In the genomic region with DNA sequence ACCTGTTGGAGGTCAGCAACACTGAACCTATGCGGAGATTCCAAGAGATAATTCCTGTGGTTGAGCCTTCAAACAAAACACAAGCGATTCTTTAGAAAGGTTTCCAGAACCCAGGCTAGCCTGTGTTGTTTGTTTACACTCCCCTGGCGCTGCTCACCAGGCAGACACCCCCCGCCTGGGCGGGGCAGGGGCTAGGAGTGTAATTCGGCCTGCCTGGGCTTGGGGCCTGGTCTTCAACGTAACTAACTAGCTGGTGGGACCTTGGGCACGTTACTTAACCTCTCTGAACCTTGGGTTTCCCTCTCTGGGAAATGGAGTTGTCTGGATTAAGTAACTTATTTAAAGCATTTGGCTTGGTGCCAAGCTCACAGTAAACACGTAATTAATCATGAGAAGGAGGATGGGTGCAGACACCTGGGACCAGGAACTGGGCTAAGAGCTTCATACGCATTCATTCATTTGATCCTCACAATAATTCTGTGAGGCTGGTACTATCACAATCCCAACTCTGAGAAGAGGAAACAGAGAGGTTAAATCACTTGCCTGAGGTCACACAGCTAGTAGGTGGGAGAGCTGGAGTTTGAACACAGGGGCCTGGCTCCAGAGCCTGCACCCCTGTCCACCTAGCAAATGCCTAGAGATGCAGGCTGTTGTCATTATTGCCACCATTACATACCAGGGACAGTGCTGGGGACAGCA, we compare ENCODE assay signal across 1 cellular context.
A peak's percentile ranks its signal among the peaks of the same experiment; 100 is the strongest.
TF ChIP-seq lines count a peak whose summit lies in the region.

No MANE protein-coding gene starts in this region.

TF ChIP-seq in HepG2, 621 proteins besides CTCF, POLR2A, EP300 and RAD21 (continued from another document and continues in another):
- TF ChIP-seq, protein P1, sequence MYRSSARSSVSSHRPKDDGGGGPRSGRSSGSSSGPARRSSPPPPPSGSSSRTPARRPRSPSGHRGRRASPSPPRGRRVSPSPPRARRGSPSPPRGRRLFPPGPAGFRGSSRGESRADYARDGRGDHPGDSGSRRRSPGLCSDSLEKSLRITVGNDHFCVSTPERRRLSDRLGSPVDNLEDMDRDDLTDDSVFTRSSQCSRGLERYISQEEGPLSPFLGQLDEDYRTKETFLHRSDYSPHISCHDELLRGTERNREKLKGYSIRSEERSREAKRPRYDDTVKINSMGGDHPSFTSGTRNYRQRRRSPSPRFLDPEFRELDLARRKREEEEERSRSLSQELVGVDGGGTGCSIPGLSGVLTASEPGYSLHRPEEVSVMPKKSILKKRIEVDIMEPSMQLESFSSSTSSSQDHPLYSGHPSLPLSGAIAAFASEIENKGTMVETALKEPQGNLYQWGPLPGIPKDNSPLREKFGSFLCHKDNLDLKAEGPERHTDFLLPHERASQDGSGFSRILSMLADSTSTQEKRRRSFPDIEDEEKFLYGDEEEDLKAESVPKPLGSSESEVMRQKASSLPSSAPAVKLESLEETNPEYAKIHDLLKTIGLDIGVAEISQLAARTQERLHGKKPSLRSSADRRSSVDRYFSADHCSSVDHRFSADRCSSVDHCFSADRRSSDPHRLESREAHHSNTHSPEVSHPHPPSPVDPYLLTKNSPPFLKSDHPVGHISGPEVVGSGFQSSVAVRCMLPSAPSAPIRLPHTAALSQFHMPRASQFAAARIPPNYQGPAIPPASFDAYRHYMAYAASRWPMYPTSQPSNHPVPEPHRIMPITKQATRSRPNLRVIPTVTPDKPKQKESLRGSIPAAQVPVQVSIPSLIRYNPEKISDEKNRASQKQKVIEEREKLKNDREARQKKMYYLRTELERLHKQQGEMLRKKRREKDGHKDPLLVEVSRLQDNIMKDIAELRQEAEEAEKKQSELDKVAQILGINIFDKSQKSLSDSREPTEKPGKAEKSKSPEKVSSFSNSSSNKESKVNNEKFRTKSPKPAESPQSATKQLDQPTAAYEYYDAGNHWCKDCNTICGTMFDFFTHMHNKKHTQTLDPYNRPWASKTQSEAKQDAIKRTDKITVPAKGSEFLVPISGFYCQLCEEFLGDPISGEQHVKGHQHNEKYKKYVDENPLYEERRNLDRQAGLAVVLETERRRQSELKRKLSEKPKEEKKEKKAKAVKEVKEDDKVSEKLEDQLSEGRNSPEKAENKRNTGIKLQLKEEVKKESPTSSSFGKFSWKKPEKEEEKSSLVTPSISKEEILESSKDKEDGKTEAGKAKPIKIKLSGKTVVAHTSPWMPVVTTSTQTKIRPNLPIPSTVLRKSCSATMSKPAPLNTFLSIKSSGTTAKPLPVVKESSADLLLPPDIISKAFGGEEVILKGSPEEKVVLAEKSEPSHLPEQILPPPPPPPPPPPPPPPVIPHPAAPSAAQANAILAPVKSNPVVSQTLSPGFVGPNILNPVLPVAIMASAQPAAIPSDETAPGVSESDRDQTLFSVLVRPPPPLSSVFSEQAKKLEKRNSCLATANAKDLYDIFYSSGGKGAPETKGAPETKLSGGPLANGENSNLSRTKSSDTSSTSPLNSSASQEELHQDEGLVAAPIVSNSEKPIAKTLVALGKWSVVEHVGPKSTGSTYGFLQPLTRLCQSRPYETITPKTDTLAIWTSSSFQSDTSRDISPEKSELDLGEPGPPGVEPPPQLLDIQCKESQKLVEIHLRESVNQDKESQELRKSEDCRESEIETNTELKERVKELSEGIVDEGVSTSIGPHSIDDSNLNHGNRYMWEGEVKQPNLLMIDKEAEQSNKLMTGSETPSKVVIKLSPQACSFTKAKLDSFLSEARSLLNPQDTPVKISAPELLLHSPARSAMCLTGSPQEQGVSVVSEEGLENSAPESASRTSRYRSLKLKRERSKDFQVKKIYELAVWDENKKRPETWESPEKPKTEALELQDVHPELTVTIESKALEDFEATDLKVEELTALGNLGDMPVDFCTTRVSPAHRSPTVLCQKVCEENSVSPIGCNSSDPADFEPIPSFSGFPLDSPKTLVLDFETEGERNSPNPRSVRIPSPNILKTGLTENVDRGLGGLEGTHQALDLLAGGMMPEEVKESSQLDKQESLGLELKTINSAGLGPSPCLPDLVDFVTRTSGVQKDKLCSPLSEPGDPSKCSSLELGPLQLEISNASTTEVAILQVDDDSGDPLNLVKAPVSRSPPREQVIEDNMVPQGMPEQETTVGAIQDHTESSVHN (CRISPR knock-in tag; IDR thresholded peaks at IDR 0.05), result no peak
- TF ChIP-seq ZBTB42 (CRISPR knock-in tag; IDR thresholded peaks at IDR 0.05) (no peak), XBP1 (CRISPR knock-in tag; IDR thresholded peaks at IDR 0.05) (no peak), AHR (CRISPR knock-in tag; IDR thresholded peaks at IDR 0.05) (no peak), NCOA2 (CRISPR knock-in tag; IDR thresholded peaks at IDR 0.05) (no peak), AGO1 (IDR thresholded peaks at IDR 0.05; ENCODE audit: low read depth, low read length, poor library complexity, severe bottlenecking) (no peak), BORCS8-MEF2B (CRISPR knock-in tag; IDR thresholded peaks at IDR 0.05) (no peak), NONO (IDR thresholded peaks at IDR 0.05) (no peak), NONO (CRISPR knock-in tag; conservative IDR thresholded peaks at IDR 0.05) (no peak), ZNF224 (CRISPR knock-in tag; IDR thresholded peaks at IDR 0.05) (no peak), ZNF44 (CRISPR knock-in tag; IDR thresholded peaks at IDR 0.05) (no peak), PAX8 (CRISPR knock-in tag; IDR thresholded peaks at IDR 0.05; ENCODE audit: borderline replicate concordance) (no peak), ZNF292 (CRISPR knock-in tag; IDR thresholded peaks at IDR 0.05; ENCODE audit: borderline replicate concordance, low read depth) (no peak), NCOR1 (IDR thresholded peaks at IDR 0.05; ENCODE audit: borderline replicate concordance, low read length) (no peak), ZMYM4 (CRISPR knock-in tag; IDR thresholded peaks at IDR 0.05) (no peak), ZNF34 (CRISPR knock-in tag; IDR thresholded peaks at IDR 0.05; ENCODE audit: borderline replicate concordance) (no peak), SATB2 (CRISPR knock-in tag; IDR thresholded peaks at IDR 0.05) (no peak), IRX3 (CRISPR knock-in tag; IDR thresholded peaks at IDR 0.05; ENCODE audit: borderline replicate concordance, low read depth) (no peak), ZNF253 (CRISPR knock-in tag; IDR thresholded peaks at IDR 0.05; ENCODE audit: borderline replicate concordance) (no peak), ZNF496 (CRISPR knock-in tag; IDR thresholded peaks at IDR 0.05; ENCODE audit: insufficient replicate concordance) (no peak), CCDC6 (CRISPR knock-in tag; IDR thresholded peaks at IDR 0.05) (no peak), ZNF552 (CRISPR knock-in tag; IDR thresholded peaks at IDR 0.05; ENCODE audit: borderline replicate concordance) (no peak), MATR3 (CRISPR knock-in tag; IDR thresholded peaks at IDR 0.05) (no peak), HOXD1 (CRISPR knock-in tag; IDR thresholded peaks at IDR 0.05) (no peak), LCORL (IDR thresholded peaks at IDR 0.05) (peak; percentile 84), LCORL (CRISPR knock-in tag; IDR thresholded peaks at IDR 0.05) (no peak)
- TF ChIP-seq, protein P2, sequence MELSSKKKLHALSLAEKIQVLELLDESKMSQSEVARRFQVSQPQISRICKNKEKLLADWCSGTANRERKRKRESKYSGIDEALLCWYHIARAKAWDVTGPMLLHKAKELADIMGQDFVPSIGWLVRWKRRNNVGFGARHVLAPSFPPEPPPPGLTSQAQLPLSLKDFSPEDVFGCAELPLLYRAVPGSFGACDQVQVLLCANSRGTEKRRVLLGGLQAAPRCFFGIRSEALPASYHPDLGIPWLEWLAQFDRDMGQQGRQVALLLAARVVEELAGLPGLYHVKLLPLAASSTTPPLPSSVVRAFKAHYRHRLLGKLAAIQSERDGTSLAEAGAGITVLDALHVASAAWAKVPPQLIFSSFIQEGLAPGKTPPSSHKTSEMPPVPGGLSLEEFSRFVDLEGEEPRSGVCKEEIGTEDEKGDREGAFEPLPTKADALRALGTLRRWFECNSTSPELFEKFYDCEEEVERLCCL (CRISPR knock-in tag; IDR thresholded peaks at IDR 0.05; ENCODE audit: borderline replicate concordance), result no peak
- TF ChIP-seq, protein P3, sequence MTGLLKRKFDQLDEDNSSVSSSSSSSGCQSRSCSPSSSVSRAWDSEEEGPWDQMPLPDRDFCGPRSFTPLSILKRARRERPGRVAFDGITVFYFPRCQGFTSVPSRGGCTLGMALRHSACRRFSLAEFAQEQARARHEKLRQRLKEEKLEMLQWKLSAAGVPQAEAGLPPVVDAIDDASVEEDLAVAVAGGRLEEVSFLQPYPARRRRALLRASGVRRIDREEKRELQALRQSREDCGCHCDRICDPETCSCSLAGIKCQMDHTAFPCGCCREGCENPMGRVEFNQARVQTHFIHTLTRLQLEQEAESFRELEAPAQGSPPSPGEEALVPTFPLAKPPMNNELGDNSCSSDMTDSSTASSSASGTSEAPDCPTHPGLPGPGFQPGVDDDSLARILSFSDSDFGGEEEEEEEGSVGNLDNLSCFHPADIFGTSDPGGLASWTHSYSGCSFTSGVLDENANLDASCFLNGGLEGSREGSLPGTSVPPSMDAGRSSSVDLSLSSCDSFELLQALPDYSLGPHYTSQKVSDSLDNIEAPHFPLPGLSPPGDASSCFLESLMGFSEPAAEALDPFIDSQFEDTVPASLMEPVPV (CRISPR knock-in tag; IDR thresholded peaks at IDR 0.05), result no peak
- TF ChIP-seq, protein P4, sequence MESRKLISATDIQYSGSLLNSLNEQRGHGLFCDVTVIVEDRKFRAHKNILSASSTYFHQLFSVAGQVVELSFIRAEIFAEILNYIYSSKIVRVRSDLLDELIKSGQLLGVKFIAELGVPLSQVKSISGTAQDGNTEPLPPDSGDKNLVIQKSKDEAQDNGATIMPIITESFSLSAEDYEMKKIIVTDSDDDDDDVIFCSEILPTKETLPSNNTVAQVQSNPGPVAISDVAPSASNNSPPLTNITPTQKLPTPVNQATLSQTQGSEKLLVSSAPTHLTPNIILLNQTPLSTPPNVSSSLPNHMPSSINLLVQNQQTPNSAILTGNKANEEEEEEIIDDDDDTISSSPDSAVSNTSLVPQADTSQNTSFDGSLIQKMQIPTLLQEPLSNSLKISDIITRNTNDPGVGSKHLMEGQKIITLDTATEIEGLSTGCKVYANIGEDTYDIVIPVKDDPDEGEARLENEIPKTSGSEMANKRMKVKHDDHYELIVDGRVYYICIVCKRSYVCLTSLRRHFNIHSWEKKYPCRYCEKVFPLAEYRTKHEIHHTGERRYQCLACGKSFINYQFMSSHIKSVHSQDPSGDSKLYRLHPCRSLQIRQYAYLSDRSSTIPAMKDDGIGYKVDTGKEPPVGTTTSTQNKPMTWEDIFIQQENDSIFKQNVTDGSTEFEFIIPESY (CRISPR knock-in tag; IDR thresholded peaks at IDR 0.05), result 0 out of 2 replicates have a peak, but pooled peaks have one; percentile 18
- TF ChIP-seq, protein P5, sequence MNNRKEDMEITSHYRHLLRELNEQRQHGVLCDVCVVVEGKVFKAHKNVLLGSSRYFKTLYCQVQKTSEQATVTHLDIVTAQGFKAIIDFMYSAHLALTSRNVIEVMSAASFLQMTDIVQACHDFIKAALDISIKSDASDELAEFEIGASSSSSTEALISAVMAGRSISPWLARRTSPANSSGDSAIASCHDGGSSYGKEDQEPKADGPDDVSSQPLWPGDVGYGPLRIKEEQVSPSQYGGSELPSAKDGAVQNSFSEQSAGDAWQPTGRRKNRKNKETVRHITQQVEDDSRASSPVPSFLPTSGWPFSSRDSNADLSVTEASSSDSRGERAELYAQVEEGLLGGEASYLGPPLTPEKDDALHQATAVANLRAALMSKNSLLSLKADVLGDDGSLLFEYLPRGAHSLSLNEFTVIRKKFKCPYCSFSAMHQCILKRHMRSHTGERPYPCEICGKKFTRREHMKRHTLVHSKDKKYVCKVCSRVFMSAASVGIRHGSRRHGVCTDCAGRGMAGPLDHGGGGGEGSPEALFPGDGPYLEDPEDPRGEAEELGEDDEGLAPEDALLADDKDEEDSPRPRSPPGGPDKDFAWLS (CRISPR knock-in tag; IDR thresholded peaks at IDR 0.05; ENCODE audit: borderline replicate concordance), result no peak
- TF ChIP-seq, protein P6, sequence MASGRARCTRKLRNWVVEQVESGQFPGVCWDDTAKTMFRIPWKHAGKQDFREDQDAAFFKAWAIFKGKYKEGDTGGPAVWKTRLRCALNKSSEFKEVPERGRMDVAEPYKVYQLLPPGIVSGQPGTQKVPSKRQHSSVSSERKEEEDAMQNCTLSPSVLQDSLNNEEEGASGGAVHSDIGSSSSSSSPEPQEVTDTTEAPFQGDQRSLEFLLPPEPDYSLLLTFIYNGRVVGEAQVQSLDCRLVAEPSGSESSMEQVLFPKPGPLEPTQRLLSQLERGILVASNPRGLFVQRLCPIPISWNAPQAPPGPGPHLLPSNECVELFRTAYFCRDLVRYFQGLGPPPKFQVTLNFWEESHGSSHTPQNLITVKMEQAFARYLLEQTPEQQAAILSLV (CRISPR knock-in tag; IDR thresholded peaks at IDR 0.05; ENCODE audit: borderline replicate concordance), result no peak
- TF ChIP-seq, protein P7, sequence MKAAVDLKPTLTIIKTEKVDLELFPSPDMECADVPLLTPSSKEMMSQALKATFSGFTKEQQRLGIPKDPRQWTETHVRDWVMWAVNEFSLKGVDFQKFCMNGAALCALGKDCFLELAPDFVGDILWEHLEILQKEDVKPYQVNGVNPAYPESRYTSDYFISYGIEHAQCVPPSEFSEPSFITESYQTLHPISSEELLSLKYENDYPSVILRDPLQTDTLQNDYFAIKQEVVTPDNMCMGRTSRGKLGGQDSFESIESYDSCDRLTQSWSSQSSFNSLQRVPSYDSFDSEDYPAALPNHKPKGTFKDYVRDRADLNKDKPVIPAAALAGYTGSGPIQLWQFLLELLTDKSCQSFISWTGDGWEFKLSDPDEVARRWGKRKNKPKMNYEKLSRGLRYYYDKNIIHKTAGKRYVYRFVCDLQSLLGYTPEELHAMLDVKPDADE (CRISPR knock-in tag; IDR thresholded peaks at IDR 0.05), result no peak
- TF ChIP-seq, protein P8, sequence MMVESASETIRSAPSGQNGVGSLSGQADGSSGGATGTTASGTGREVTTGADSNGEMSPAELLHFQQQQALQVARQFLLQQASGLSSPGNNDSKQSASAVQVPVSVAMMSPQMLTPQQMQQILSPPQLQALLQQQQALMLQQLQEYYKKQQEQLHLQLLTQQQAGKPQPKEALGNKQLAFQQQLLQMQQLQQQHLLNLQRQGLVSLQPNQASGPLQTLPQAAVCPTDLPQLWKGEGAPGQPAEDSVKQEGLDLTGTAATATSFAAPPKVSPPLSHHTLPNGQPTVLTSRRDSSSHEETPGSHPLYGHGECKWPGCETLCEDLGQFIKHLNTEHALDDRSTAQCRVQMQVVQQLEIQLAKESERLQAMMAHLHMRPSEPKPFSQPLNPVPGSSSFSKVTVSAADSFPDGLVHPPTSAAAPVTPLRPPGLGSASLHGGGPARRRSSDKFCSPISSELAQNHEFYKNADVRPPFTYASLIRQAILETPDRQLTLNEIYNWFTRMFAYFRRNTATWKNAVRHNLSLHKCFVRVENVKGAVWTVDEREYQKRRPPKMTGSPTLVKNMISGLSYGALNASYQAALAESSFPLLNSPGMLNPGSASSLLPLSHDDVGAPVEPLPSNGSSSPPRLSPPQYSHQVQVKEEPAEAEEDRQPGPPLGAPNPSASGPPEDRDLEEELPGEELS (CRISPR knock-in tag; IDR thresholded peaks at IDR 0.05), result peak; percentile 31; the same call in 1 of the 2 replicates
- TF ChIP-seq, protein P9, sequence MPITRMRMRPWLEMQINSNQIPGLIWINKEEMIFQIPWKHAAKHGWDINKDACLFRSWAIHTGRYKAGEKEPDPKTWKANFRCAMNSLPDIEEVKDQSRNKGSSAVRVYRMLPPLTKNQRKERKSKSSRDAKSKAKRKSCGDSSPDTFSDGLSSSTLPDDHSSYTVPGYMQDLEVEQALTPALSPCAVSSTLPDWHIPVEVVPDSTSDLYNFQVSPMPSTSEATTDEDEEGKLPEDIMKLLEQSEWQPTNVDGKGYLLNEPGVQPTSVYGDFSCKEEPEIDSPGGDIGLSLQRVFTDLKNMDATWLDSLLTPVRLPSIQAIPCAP (CRISPR knock-in tag; IDR thresholded peaks at IDR 0.05; ENCODE audit: low read depth), result no peak
